1 cellular context compared by ENCODE assay signal in the genomic region with DNA sequence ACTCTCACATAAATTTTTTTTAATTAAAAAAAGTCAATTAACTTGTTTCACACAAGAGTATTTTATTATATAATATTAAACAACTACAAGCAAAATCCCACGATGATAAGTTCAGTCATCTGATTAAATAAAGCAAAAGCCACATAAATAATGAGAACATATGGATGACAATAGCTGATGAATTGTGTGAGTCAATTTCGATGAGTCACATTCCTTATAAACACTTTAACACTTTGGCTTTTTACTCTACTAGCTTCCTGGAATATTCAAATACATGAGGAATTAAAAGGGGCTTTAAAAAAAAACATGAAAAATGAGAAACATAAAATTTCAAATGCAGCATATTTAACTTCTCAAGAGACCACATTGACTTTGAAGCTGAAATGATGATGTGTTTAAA.
TF ChIP-seq lines count a peak whose summit lies in the region.

No MANE protein-coding gene starts in this region.

TF ChIP-seq in HEK293, 187 proteins besides CTCF, POLR2A, EP300 and RAD21 (continued from another document):
- TF ChIP-seq, protein P1, sequence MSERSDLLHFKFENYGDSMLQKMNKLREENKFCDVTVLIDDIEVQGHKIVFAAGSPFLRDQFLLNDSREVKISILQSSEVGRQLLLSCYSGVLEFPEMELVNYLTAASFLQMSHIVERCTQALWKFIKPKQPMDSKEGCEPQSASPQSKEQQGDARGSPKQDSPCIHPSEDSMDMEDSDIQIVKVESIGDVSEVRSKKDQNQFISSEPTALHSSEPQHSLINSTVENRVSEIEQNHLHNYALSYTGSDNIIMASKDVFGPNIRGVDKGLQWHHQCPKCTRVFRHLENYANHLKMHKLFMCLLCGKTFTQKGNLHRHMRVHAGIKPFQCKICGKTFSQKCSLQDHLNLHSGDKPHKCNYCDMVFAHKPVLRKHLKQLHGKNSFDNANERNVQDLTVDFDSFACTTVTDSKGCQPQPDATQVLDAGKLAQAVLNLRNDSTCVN (tag by site-specific recombination; optimal IDR thresholded peaks at IDR 0.05): no peak
